ENCODE assay signal across 17 cellular contexts in genomic region chr1:243294723-243295121, GRCh38. TPM values are rescaled to one million over a fixed set of nuclear protein-coding genes. Genes with fewer than 3 reads are reported as not detected.
DNase-seq lines count a peak whose midpoint lies in the region; ATAC-seq, FAIRE-seq and TF ChIP-seq lines count a peak whose summit lies in the region.
"Had no signal": no experiment of that assay in that cellular context is flagged by ENCODE, and none has a peak within 500 bp of the region (broad histone marks: within the 10 kb centered on the region; RNA-seq: fewer than 3 reads in every experiment).

No MANE protein-coding gene starts in this region.

- POLR2A ChIA-PET in naive thymus-derived CD4-positive, alpha-beta T cell (lab: Charles Lee), result no interaction called here

- H3K4me3 ChIP-seq in astrocyte (ENCODE audit: insufficient read depth, low read depth, low read length) (no peak overlapping the region), foreskin fibroblast (ENCODE audit: low read depth in 1 of 2, low read length in 2 of 2) (no peak overlapping the region), endodermal cell (ENCODE audit: low read length) (no peak overlapping the region)
- H3K4me3 ChIP-seq in naive thymus-derived CD4-positive, alpha-beta T cell (ENCODE audit: low read length), result no peak overlapping the region
- H3K4me3 ChIP-seq: BLaER1, coronary artery, psoas muscle had no signal

- H3K27ac Mint-ChIP-seq in astrocyte (ENCODE audit: unreplicated experiment) (peak overlapping the region; percentile 95), endodermal cell (no peak overlapping the region)
- peak overlapping the region in 1 of 9 donors; percentile 28 for H3K27ac Mint-ChIP-seq in naive thymus-derived CD4-positive, alpha-beta T cell
- H3K27ac Mint-ChIP-seq: activated CD4-positive, alpha-beta memory T cell treated with anti-CD3 and anti-CD28 coated beads, Interleukin-2, amount 10 ng/mL, durations not matched to agents 7 days and 5 days; activated naive CD8-positive, alpha-beta T cell treated with anti-CD3 and anti-CD28 coated beads, Interleukin-2, amount 10 ng/mL, durations not matched to agents 7 days and 5 days had no signal

- H3K9ac ChIP-seq in astrocyte (ENCODE audit: low read length), result peak overlapping the region; percentile 44
- no peak overlapping the region for H3K9ac ChIP-seq in endodermal cell (ENCODE audit: extremely low read depth, low read length, poor library complexity, severe bottlenecking)
- H3K9ac ChIP-seq: BLaER1 had no signal

- intact Hi-C loops in naive thymus-derived CD4-positive, alpha-beta T cell (cut with micrococcal nuclease), result no loop called here

- H3K27ac ChIP-seq in astrocyte (ENCODE audit: low read depth, low read length) (peak overlapping the region; percentile 75), endodermal cell (ENCODE audit: low read depth, low read length) (no peak overlapping the region)
- no peak overlapping the region for H3K27ac ChIP-seq in naive thymus-derived CD4-positive, alpha-beta T cell (ENCODE audit: low read depth, low read length)
- H3K27ac ChIP-seq: BLaER1, coronary artery, psoas muscle had no signal

- H3K9me3 Mint-ChIP-seq in astrocyte (ENCODE audit: unreplicated experiment) (no peaks in the 10 kb centered on the region), endodermal cell (no peaks in the 10 kb centered on the region)
- peaks cover 11 to 55% (median 29%) of the 10 kb centered on the region in 11 donors for H3K9me3 Mint-ChIP-seq in naive thymus-derived CD4-positive, alpha-beta T cell

- H3K4me3 Mint-ChIP-seq in astrocyte (ENCODE audit: unreplicated experiment) (no peak overlapping the region), endodermal cell (no peak overlapping the region)
- no peak overlapping the region for H3K4me3 Mint-ChIP-seq in naive thymus-derived CD4-positive, alpha-beta T cell
- H3K4me3 Mint-ChIP-seq: activated CD4-positive, alpha-beta memory T cell treated with anti-CD3 and anti-CD28 coated beads, Interleukin-2, amount 10 ng/mL, durations not matched to agents 7 days and 5 days; activated naive CD8-positive, alpha-beta T cell treated with anti-CD3 and anti-CD28 coated beads, Interleukin-2, amount 10 ng/mL, durations not matched to agents 7 days and 5 days had no signal

- ATAC-seq in naive thymus-derived CD4-positive, alpha-beta T cell, result no peak
- ATAC-seq: psoas muscle had no signal

- H2AFZ ChIP-seq in astrocyte (ENCODE audit: low read depth, low read length), result no peak overlapping the region

- H3K36me3 Mint-ChIP-seq in astrocyte (ENCODE audit: low read depth, unreplicated experiment), result peaks cover 19% of the 10 kb centered on the region
- H3K36me3 Mint-ChIP-seq in naive thymus-derived CD4-positive, alpha-beta T cell, result peaks cover 35 to 90% (median 85%) of the 10 kb centered on the region in 5 donors
- peaks cover 9% of the 10 kb centered on the region for H3K36me3 Mint-ChIP-seq in endodermal cell (ENCODE audit: low read depth)

- H3K27me3 Mint-ChIP-seq in astrocyte (ENCODE audit: low read depth, unreplicated experiment), result no peaks in the 10 kb centered on the region
- H3K27me3 Mint-ChIP-seq in naive thymus-derived CD4-positive, alpha-beta T cell, result no peaks in the 10 kb centered on the region
- H3K27me3 Mint-ChIP-seq in endodermal cell (ENCODE audit: insufficient read depth), result no peaks in the 10 kb centered on the region
- H3K27me3 Mint-ChIP-seq: activated CD4-positive, alpha-beta memory T cell treated with anti-CD3 and anti-CD28 coated beads, Interleukin-2, amount 10 ng/mL, durations not matched to agents 7 days and 5 days; activated naive CD8-positive, alpha-beta T cell treated with anti-CD3 and anti-CD28 coated beads, Interleukin-2, amount 10 ng/mL, durations not matched to agents 7 days and 5 days had no signal

- peaks cover 15% of the 10 kb centered on the region for H3K4me1 ChIP-seq in astrocyte (ENCODE audit: insufficient read depth, low read length)
- no peaks in the 10 kb centered on the region for H3K4me1 ChIP-seq in naive thymus-derived CD4-positive, alpha-beta T cell (ENCODE audit: control insufficient read depth in 2 of 2, insufficient read depth in 2 of 2, low read length in 2 of 2)
- H3K4me1 ChIP-seq in endodermal cell (ENCODE audit: control insufficient read depth, insufficient read depth, low read length), result no peaks in the 10 kb centered on the region

- no peak for TF ChIP-seq CTCF in astrocyte (IDR thresholded peaks at IDR 0.05; ENCODE audit: insufficient read depth, low read depth, low read length)
- no peak for TF ChIP-seq CTCF in foreskin fibroblast (IDR thresholded peaks at IDR 0.05; ENCODE audit: low read depth, low read length)
- TF ChIP-seq CTCF in endodermal cell (conservative IDR thresholded peaks at IDR 0.05), result no peak

- CTCF ChIA-PET in naive thymus-derived CD4-positive, alpha-beta T cell (lab: Charles Lee), result no interaction called here

- H3K36me3 ChIP-seq in astrocyte (ENCODE audit: insufficient read depth, low read length) (peaks cover 10% of the 10 kb centered on the region), endodermal cell (ENCODE audit: control insufficient read depth, insufficient read depth, low read length) (no peaks in the 10 kb centered on the region)
- peaks cover 0 to 25% (median 0%) of the 10 kb centered on the region in 3 experiments for H3K36me3 ChIP-seq in naive thymus-derived CD4-positive, alpha-beta T cell (ENCODE audit: control insufficient read depth in 2 of 3, insufficient read depth in 3 of 3, low read length in 3 of 3)

- H4K20me1 ChIP-seq in astrocyte (ENCODE audit: insufficient read depth, low read length), result no peaks in the 10 kb centered on the region
- H4K20me1 ChIP-seq: BLaER1 had no signal

- DNase-seq in AG08396 (ENCODE audit: low spot score), result peak; percentile 15
- peak; percentile 49 for DNase-seq in HPDE6-E6E7 (ENCODE audit: extremely low spot score)
- DNase-seq in astrocyte (ENCODE audit: low read depth), result peak; percentile 73
- peak; percentile 64 to 81 for DNase-seq in foreskin fibroblast
- DNase-seq in naive thymus-derived CD4-positive, alpha-beta T cell, result no peak
- no peak for DNase-seq in DMS153 (lab: John Stamatoyannopoulos, UW)
- no peak for DNase-seq in iPS-NIHi7 (ENCODE audit: extremely low spot score)
- no peak for DNase-seq in endodermal cell
- DNase-seq: activated CD4-positive, alpha-beta memory T cell treated with anti-CD3 and anti-CD28 coated beads, Interleukin-2, amount 10 ng/mL, durations not matched to agents 7 days and 5 days; activated naive CD8-positive, alpha-beta T cell treated with anti-CD3 and anti-CD28 coated beads, Interleukin-2, amount 10 ng/mL, durations not matched to agents 7 days and 5 days; islet precursor cell; NCI-H187; psoas muscle; SHP77; stimulated activated CD4-positive, alpha-beta T cell treated with anti-CD3 and anti-CD28 coated beads, Interleukin-1b, Interleukin-23, amount 100 ng/mL, for 48 hours had no signal

- no peaks in the 10 kb centered on the region for H3K9me3 ChIP-seq in astrocyte (ENCODE audit: insufficient read depth, low read depth, low read length)
- peaks cover 0 to 11% (median 4%) of the 10 kb centered on the region in 3 experiments for H3K9me3 ChIP-seq in naive thymus-derived CD4-positive, alpha-beta T cell (ENCODE audit: control insufficient read depth in 2 of 3, low read length in 3 of 3)
- H3K9me3 ChIP-seq in endodermal cell (ENCODE audit: control insufficient read depth, low read length), result no peaks in the 10 kb centered on the region

- FAIRE-seq in astrocyte (lab: Jason Lieb, UNC), result peak; percentile 93

- H3K4me1 Mint-ChIP-seq in astrocyte (ENCODE audit: low read depth, unreplicated experiment) (peaks cover 36% of the 10 kb centered on the region), endodermal cell (peaks cover 5% of the 10 kb centered on the region)
- peaks cover 0 to 11% (median under 1%) of the 10 kb centered on the region in 7 donors for H3K4me1 Mint-ChIP-seq in naive thymus-derived CD4-positive, alpha-beta T cell
- H3K4me1 Mint-ChIP-seq: activated CD4-positive, alpha-beta memory T cell treated with anti-CD3 and anti-CD28 coated beads, Interleukin-2, amount 10 ng/mL, durations not matched to agents 7 days and 5 days; activated naive CD8-positive, alpha-beta T cell treated with anti-CD3 and anti-CD28 coated beads, Interleukin-2, amount 10 ng/mL, durations not matched to agents 7 days and 5 days had no signal

- WGBS in endodermal cell (ENCODE audit: insufficient coverage in 1 of 2, insufficient read length in 1 of 2), 2 experiments, result 80% methylated on average over 3 of the region's 3 CpGs; no CpG with 5 or more reads in 1 of the 2 experiments

- H3K4me2 ChIP-seq in astrocyte (ENCODE audit: low read length), result peak overlapping the region; percentile 32
- H3K4me2 ChIP-seq: BLaER1 had no signal

- H3K27me3 ChIP-seq in astrocyte (ENCODE audit: insufficient read depth, low read length), result no peaks in the 10 kb centered on the region
- H3K27me3 ChIP-seq in naive thymus-derived CD4-positive, alpha-beta T cell (ENCODE audit: control insufficient read depth in 2 of 2, insufficient read depth in 2 of 2, low read length in 2 of 2), result no peaks in the 10 kb centered on the region
- no peaks in the 10 kb centered on the region for H3K27me3 ChIP-seq in endodermal cell (ENCODE audit: control insufficient read depth, insufficient read depth, low read length, poor library complexity, severe bottlenecking)
- H3K27me3 ChIP-seq: BLaER1 had no signal

- peaks cover 40% of the 10 kb centered on the region for H3K79me2 ChIP-seq in astrocyte (ENCODE audit: insufficient read depth, low read length)

RNA-seq across cellular contexts. Expression of gene SDCCAG8, which starts 38.9 kb away (rescaled TPM):
- total RNA-seq in astrocyte, result 24.5 and 25.4 TPM in 2 replicates
- 10 to 100 TPM; 26.0 to 45.2 (median 41.4) TPM for total RNA-seq in naive thymus-derived CD4-positive, alpha-beta T cell
- 10 to 100 TPM; 30.3 to 39.1 TPM for polyA plus RNA-seq in naive thymus-derived CD4-positive, alpha-beta T cell
- 10 to 100 TPM; 19.8 to 27.5 TPM for total RNA-seq in endodermal cell
- polyA plus RNA-seq in endodermal cell (2013, experiment 1 of 2), result 14.3 TPM
- polyA plus RNA-seq in endodermal cell (2013, experiment 2 of 2), result 16.5 TPM

RNA-seq across cellular contexts. Expression of gene CEP170, which starts 39.6 kb away (rescaled TPM):
- 149 and 164 TPM in 2 replicates for total RNA-seq in astrocyte
- total RNA-seq in naive thymus-derived CD4-positive, alpha-beta T cell, result 10 to 100 TPM; 32.9 to 56.1 (median 47.3) TPM
- 10 to 100 TPM; 11.6 to 19.6 TPM for polyA plus RNA-seq in naive thymus-derived CD4-positive, alpha-beta T cell
- 10 to 100 TPM; 85.7 to 99.8 TPM for total RNA-seq in endodermal cell
- polyA plus RNA-seq in endodermal cell (2013, experiment 1 of 2), result 81.7 TPM
- 83.0 TPM for polyA plus RNA-seq in endodermal cell (2013, experiment 2 of 2)

Comparison
In these comparisons a context has a peak if more than half of its experiments do, and no peak if none do; other contexts are left out.
1. DNase-seq: peak in AG08396 (single experiment), HPDE6-E6E7 (single experiment), astrocyte (single experiment) and foreskin fibroblast (2 of 2); none in naive thymus-derived CD4-positive, alpha-beta T cell (0 of 9), DMS153 (single experiment), iPS-NIHi7 (single experiment) and endodermal cell (single experiment).